8 cellular contexts compared by ENCODE assay signal in genomic region chr11:94731921-94732601, GRCh38. TPM values are rescaled to one million over a fixed set of nuclear protein-coding genes. Genes with fewer than 3 reads are reported as not detected.
DNase-seq lines count a peak whose midpoint lies in the region; TF ChIP-seq lines count a peak whose summit lies in the region.

No MANE protein-coding gene starts in this region.

- peak overlapping the region in 7 of 11 experiments; percentile 37 to 63 (median 48); a peak in 14 of 22 replicates for H3K4me2 ChIP-seq in BLaER1 treated with 17β-estradiol and CSF1 and Interleukin-3, amounts not matched to agents 10 nM and 100 nM
- no peak overlapping the region for H3K4me2 ChIP-seq in OCI-LY7 (ENCODE audit: low read length)

- H3K9me3 ChIP-seq in BLaER1 treated with 17β-estradiol and CSF1 and Interleukin-3, amounts not matched to agents 10 nM and 100 nM (replicated peaks in 1 of 11), result no peaks in the 10 kb centered on the region
- no peaks in the 10 kb centered on the region for H3K9me3 ChIP-seq in muscle layer of duodenum (ENCODE audit: control insufficient read depth in 1 of 2, low read length in 2 of 2)
- no peaks in the 10 kb centered on the region for H3K9me3 ChIP-seq in OCI-LY7 (ENCODE audit: low read length)

- no peak overlapping the region for H3K4me3 ChIP-seq in BLaER1 treated with 17β-estradiol and CSF1 and Interleukin-3, amounts not matched to agents 10 nM and 100 nM
- no peak overlapping the region for H3K4me3 ChIP-seq in muscle layer of duodenum (ENCODE audit: low read depth in 1 of 2, low read length in 2 of 2)
- H3K4me3 ChIP-seq in OCI-LY7 (ENCODE audit: low read depth, low read length, poor library complexity, severe bottlenecking), result no peak overlapping the region

- peak; percentile 79 for DNase-seq in NCI-H446 treated with DMSO at 0.1 percent for 48 hours (lab: John Stamatoyannopoulos, UW)
- peak; percentile 61 for DNase-seq in dermis blood vessel endothelial cell
- no peak for DNase-seq in OCI-LY7 (ENCODE audit: low spot score)
- no peak for DNase-seq in HT-29 (ENCODE audit: low spot score)
- no peak for DNase-seq in NCI-H526 treated with DMSO at 0.1 percent for 48 hours (lab: John Stamatoyannopoulos, UW)
- DNase-seq in stimulated activated CD4-positive, alpha-beta T cell treated with anti-CD3 and anti-CD28 coated beads, Interleukin-4, amount 100 ng/mL, for 4 hours, result no peak

- CTCF ChIA-PET in OCI-LY7 (lab: Charles Lee; ENCODE audit: unreplicated experiment), result no interaction called here

- intact Hi-C loops in OCI-LY7 (cut with micrococcal nuclease; ENCODE audit: unreplicated experiment), result no loop called here

- H3K27me3 ChIP-seq in BLaER1 treated with 17β-estradiol and CSF1 and Interleukin-3, amounts not matched to agents 10 nM and 100 nM, result no peaks in the 10 kb centered on the region
- H3K27me3 ChIP-seq in muscle layer of duodenum (ENCODE audit: low read depth, low read length), result no peaks in the 10 kb centered on the region

- no peaks in the 10 kb centered on the region for H4K20me1 ChIP-seq in BLaER1 treated with 17β-estradiol and CSF1 and Interleukin-3, amounts not matched to agents 10 nM and 100 nM
- H4K20me1 ChIP-seq in OCI-LY7 (ENCODE audit: insufficient read depth, low read length), result no peaks in the 10 kb centered on the region

- POLR2A ChIA-PET in OCI-LY7 (lab: Charles Lee), result interaction anchor here (0.8 kb wide), 1 partner anchor 9 kb away, joined by 3 read pairs; no protein-coding TSS in a partner anchor

- H3K9ac ChIP-seq in BLaER1 treated with 17β-estradiol and CSF1 and Interleukin-3, amounts not matched to agents 10 nM and 100 nM, result no peak overlapping the region

- H3K27ac ChIP-seq in BLaER1 treated with 17β-estradiol and CSF1 and Interleukin-3, amounts not matched to agents 10 nM and 100 nM, result no peak overlapping the region; a peak in 1 of 22 replicates
- H3K27ac ChIP-seq in muscle layer of duodenum (ENCODE audit: low read length) (peak overlapping the region; percentile 31), OCI-LY7 (ENCODE audit: low read depth, low read length, poor library complexity, severe bottlenecking) (no peak overlapping the region)

- no peak overlapping the region for H2AFZ ChIP-seq in OCI-LY7 (ENCODE audit: low read length)

- no peaks in the 10 kb centered on the region for H3K36me3 ChIP-seq in BLaER1 treated with 17β-estradiol and CSF1 and Interleukin-3, amounts not matched to agents 10 nM and 100 nM
- no peaks in the 10 kb centered on the region for H3K36me3 ChIP-seq in muscle layer of duodenum (ENCODE audit: control insufficient read depth in 1 of 2, insufficient read depth in 2 of 2, low read length in 2 of 2)
- H3K36me3 ChIP-seq in OCI-LY7 (ENCODE audit: insufficient read depth, low read length), result no peaks in the 10 kb centered on the region

- H3K79me2 ChIP-seq in OCI-LY7 (ENCODE audit: insufficient read depth, low read depth, low read length), result no peaks in the 10 kb centered on the region

- BruUV-seq in OCI-LY7 (replicated peaks; lab: Mats Ljungman, UMichigan), result no TSS peak

- H3K9me2 ChIP-seq in OCI-LY7 (ENCODE audit: insufficient read depth, low read length), result no peaks in the 10 kb centered on the region

- H3K4me1 ChIP-seq in BLaER1 treated with 17β-estradiol and CSF1 and Interleukin-3, amounts not matched to agents 10 nM and 100 nM, result peaks cover 12 to 33% (median 26%) of the 10 kb centered on the region in 10 experiments
- peaks cover 0 to 6% of the 10 kb centered on the region in 2 donors for H3K4me1 ChIP-seq in muscle layer of duodenum (ENCODE audit: control insufficient read depth in 1 of 2, insufficient read depth in 2 of 2, low read length in 2 of 2)
- no peaks in the 10 kb centered on the region for H3K4me1 ChIP-seq in OCI-LY7 (ENCODE audit: insufficient read depth, low read length, poor library complexity, severe bottlenecking)

- TF ChIP-seq CTCF in OCI-LY7 (conservative IDR thresholded peaks at IDR 0.05; ENCODE audit: low read length), result no peak

RNA-seq across cellular contexts. Expression of gene AMOTL1, which starts 36.1 kb away (rescaled TPM):
- total RNA-seq in dermis blood vessel endothelial cell, result 38.1 and 53.4 TPM in 2 replicates
- not detected in 2 replicates for total RNA-seq in OCI-LY7 (2014; rRNA removed; shearing (Covaris generic))
- not detected in 2 replicates for total RNA-seq in OCI-LY7 (2022)
- total RNA-seq in HT-29 (2014; rRNA removed; shearing (Covaris generic)), result not detected in 2 replicates

Comparison
In these comparisons a context has a peak if more than half of its experiments do, and no peak if none do; other contexts are left out.
1. DNase-seq: peak in NCI-H446 treated with DMSO at 0.1 percent for 48 hours (single experiment) and dermis blood vessel endothelial cell (single experiment); none in OCI-LY7 (single experiment), HT-29 (single experiment), NCI-H526 treated with DMSO at 0.1 percent for 48 hours (single experiment) and stimulated activated CD4-positive, alpha-beta T cell treated with anti-CD3 and anti-CD28 coated beads, Interleukin-4, amount 100 ng/mL, for 4 hours (0 of 2).
2. RNA of gene AMOTL1, which starts 36.1 kb away (total RNA-seq): 38.1 to 53.4 TPM in dermis blood vessel endothelial cell; not detected in OCI-LY7 and not detected in HT-29; every median in the first group is over 10 times any median in the second.